ENCODE assay signal across 8 cellular contexts in the genomic region with DNA sequence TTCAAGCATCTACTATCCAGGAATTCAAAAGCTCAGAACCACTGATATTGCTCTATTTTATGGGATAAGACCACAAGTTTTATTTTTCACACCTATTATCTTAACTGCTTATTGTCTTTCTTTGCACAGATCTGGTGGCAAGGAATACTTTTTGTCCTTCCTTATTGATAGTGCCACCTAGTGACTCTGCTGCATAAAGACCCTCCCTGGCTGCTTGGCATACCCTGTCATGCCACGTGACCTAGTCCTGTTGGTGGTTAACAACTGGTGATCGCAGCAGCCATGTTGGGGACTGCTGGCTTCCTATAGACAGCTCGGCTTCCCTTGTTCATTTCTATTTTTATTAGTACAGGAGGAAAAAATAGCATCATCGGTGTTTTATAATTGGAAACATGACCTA.
DNase-seq lines count a peak whose midpoint lies in the region; ATAC-seq and TF ChIP-seq lines count a peak whose summit lies in the region.

No MANE protein-coding gene starts in this region.

- H3K27me3 ChIP-seq in Karpas-422 (ENCODE audit: low read length) (no peaks in the 10 kb centered on the region), liver (ENCODE audit: control insufficient read depth in 4 of 4, insufficient read depth in 4 of 4, low read length in 3 of 4) (no peaks in the 10 kb centered on the region), esophagus muscularis mucosa (no peaks in the 10 kb centered on the region)

- WGBS in liver = 54% methylated on average over 4 of the region's 4 CpGs
- 53% methylated on average over 4 of the region's 4 CpGs for WGBS in esophagus muscularis mucosa

- no peaks in the 10 kb centered on the region for H3K79me2 ChIP-seq in Karpas-422 (ENCODE audit: low read length)

- H3K4me1 ChIP-seq in Karpas-422 (ENCODE audit: low read length) = no peaks in the 10 kb centered on the region
- no peaks in the 10 kb centered on the region for H3K4me1 ChIP-seq in liver (ENCODE audit: control insufficient read depth in 4 of 4, insufficient read depth in 4 of 4, low read length in 3 of 4)
- peaks cover 0 to 10% (median 3%) of the 10 kb centered on the region in 4 donors for H3K4me1 ChIP-seq in esophagus muscularis mucosa

- H3K9me3 ChIP-seq in Karpas-422 (ENCODE audit: low read length) (no peaks in the 10 kb centered on the region), SK-N-MC (ENCODE audit: low read depth, low read length) (no peaks in the 10 kb centered on the region), liver (ENCODE audit: control insufficient read depth in 4 of 4, low read length in 3 of 4) (no peaks in the 10 kb centered on the region), esophagus muscularis mucosa (no peaks in the 10 kb centered on the region)

- TF ChIP-seq EP300 in esophagus muscularis mucosa (IDR thresholded peaks at IDR 0.05) = no peak

- H3K4me3 ChIP-seq in Karpas-422 (ENCODE audit: low read length) = no peak overlapping the region
- no peak overlapping the region for H3K4me3 ChIP-seq in SK-N-MC
- H3K4me3 ChIP-seq in liver (ENCODE audit: low read depth in 1 of 3, low read length in 3 of 3) = no peak overlapping the region
- no peak overlapping the region for H3K4me3 ChIP-seq in esophagus muscularis mucosa

- no peak for ATAC-seq in GM18907 (IDR thresholded peaks at IDR 0.05; ENCODE audit: unreplicated experiment)

- no peak overlapping the region for H3K27ac ChIP-seq in Karpas-422 (ENCODE audit: low read length)
- H3K27ac ChIP-seq in SK-N-MC = no peak overlapping the region
- no peak overlapping the region for H3K27ac ChIP-seq in liver (ENCODE audit: low read depth in 1 of 2, low read length in 2 of 2)
- no peak overlapping the region for H3K27ac ChIP-seq in esophagus muscularis mucosa (replicated peaks in 1 of 4)

- TF ChIP-seq POLR2A in esophagus muscularis mucosa (IDR thresholded peaks at IDR 0.05; ENCODE audit: low read depth) = no peak

- peak; percentile 29 to 48 for TF ChIP-seq RAD21 in liver (IDR thresholded peaks at IDR 0.05)

- DNase-seq in GDM1 (lab: John Stamatoyannopoulos, UW) (peak; percentile 64), Karpas-422 (peak; percentile 76), SK-N-MC (ENCODE audit: low read depth, low spot score) (peak; percentile 12), OCI-M2 (lab: John Stamatoyannopoulos, UW; ENCODE audit: unreplicated experiment) (no peak), NCI-H774 (lab: John Stamatoyannopoulos, UW) (no peak), esophagus muscularis mucosa (ENCODE audit: extremely low spot score) (no peak)

- H3K36me3 ChIP-seq in Karpas-422 (ENCODE audit: insufficient read depth, low read length) = no peaks in the 10 kb centered on the region
- no peaks in the 10 kb centered on the region for H3K36me3 ChIP-seq in SK-N-MC (ENCODE audit: insufficient read depth, low read length)
- no peaks in the 10 kb centered on the region for H3K36me3 ChIP-seq in liver (ENCODE audit: control insufficient read depth in 4 of 4, insufficient read depth in 3 of 4, low read depth in 1 of 4, low read length in 3 of 4)
- H3K36me3 ChIP-seq in esophagus muscularis mucosa = no peaks in the 10 kb centered on the region

- TF ChIP-seq CTCF in liver (IDR thresholded peaks at IDR 0.05; ENCODE audit: low read depth, low read length, missing input control) (no peak), esophagus muscularis mucosa (IDR thresholded peaks at IDR 0.05) (peak in 1 of 3 experiments; percentile 23)

- intact Hi-C loops in esophagus muscularis mucosa (cut with DNase I) = no loop called here

- H3K4me2 ChIP-seq in Karpas-422 (ENCODE audit: low read depth, low read length, poor library complexity, severe bottlenecking) = no peak overlapping the region

- H4K20me1 ChIP-seq in Karpas-422 (ENCODE audit: insufficient read depth, low read depth, low read length) = no peaks in the 10 kb centered on the region

- no peak overlapping the region for H2AFZ ChIP-seq in Karpas-422 (ENCODE audit: low read length)

- H3K9ac ChIP-seq in Karpas-422 (ENCODE audit: low read length) (no peak overlapping the region), SK-N-MC (ENCODE audit: insufficient read length) (no peak overlapping the region), liver (ENCODE audit: low read depth in 1 of 2, low read length in 2 of 2) (no peak overlapping the region)

- H3K9me2 ChIP-seq in Karpas-422 (replicated peaks; ENCODE audit: insufficient read depth, low read length) = no peaks in the 10 kb centered on the region

TF ChIP-seq in liver, 16 proteins besides CTCF, POLR2A, EP300 and RAD21:
- no peak for TF ChIP-seq HNF4A (conservative IDR thresholded peaks at IDR 0.05)
- no peak for TF ChIP-seq HNF4G (IDR thresholded peaks at IDR 0.05)
- no peak for TF ChIP-seq JUND (IDR thresholded peaks at IDR 0.05)
- TF ChIP-seq RXRA (IDR thresholded peaks at IDR 0.05) = no peak
- TF ChIP-seq, protein P1, sequence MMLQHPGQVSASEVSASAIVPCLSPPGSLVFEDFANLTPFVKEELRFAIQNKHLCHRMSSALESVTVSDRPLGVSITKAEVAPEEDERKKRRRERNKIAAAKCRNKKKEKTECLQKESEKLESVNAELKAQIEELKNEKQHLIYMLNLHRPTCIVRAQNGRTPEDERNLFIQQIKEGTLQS (IDR thresholded peaks at IDR 0.05) = no peak
- no peak for TF ChIP-seq TAF1 (conservative IDR thresholded peaks at IDR 0.05)
- TF ChIP-seq, protein P2, sequence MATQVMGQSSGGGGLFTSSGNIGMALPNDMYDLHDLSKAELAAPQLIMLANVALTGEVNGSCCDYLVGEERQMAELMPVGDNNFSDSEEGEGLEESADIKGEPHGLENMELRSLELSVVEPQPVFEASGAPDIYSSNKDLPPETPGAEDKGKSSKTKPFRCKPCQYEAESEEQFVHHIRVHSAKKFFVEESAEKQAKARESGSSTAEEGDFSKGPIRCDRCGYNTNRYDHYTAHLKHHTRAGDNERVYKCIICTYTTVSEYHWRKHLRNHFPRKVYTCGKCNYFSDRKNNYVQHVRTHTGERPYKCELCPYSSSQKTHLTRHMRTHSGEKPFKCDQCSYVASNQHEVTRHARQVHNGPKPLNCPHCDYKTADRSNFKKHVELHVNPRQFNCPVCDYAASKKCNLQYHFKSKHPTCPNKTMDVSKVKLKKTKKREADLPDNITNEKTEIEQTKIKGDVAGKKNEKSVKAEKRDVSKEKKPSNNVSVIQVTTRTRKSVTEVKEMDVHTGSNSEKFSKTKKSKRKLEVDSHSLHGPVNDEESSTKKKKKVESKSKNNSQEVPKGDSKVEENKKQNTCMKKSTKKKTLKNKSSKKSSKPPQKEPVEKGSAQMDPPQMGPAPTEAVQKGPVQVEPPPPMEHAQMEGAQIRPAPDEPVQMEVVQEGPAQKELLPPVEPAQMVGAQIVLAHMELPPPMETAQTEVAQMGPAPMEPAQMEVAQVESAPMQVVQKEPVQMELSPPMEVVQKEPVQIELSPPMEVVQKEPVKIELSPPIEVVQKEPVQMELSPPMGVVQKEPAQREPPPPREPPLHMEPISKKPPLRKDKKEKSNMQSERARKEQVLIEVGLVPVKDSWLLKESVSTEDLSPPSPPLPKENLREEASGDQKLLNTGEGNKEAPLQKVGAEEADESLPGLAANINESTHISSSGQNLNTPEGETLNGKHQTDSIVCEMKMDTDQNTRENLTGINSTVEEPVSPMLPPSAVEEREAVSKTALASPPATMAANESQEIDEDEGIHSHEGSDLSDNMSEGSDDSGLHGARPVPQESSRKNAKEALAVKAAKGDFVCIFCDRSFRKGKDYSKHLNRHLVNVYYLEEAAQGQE (IDR thresholded peaks at IDR 0.05) = no peak
- TF ChIP-seq FOXA1 (IDR thresholded peaks at IDR 0.05) = no peak
- TF ChIP-seq, protein P3, sequence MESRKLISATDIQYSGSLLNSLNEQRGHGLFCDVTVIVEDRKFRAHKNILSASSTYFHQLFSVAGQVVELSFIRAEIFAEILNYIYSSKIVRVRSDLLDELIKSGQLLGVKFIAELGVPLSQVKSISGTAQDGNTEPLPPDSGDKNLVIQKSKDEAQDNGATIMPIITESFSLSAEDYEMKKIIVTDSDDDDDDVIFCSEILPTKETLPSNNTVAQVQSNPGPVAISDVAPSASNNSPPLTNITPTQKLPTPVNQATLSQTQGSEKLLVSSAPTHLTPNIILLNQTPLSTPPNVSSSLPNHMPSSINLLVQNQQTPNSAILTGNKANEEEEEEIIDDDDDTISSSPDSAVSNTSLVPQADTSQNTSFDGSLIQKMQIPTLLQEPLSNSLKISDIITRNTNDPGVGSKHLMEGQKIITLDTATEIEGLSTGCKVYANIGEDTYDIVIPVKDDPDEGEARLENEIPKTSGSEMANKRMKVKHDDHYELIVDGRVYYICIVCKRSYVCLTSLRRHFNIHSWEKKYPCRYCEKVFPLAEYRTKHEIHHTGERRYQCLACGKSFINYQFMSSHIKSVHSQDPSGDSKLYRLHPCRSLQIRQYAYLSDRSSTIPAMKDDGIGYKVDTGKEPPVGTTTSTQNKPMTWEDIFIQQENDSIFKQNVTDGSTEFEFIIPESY (IDR thresholded peaks at IDR 0.05) = no peak
- no peak for TF ChIP-seq GABPA (IDR thresholded peaks at IDR 0.05 in 1 of 2, conservative IDR thresholded peaks at IDR 0.05 in 1 of 2)
- TF ChIP-seq YY1 (IDR thresholded peaks at IDR 0.05) = no peak
- no peak for TF ChIP-seq FOXA2 (IDR thresholded peaks at IDR 0.05)
- no peak for TF ChIP-seq SP1 (IDR thresholded peaks at IDR 0.05)
- no peak for TF ChIP-seq NR2F2 (IDR thresholded peaks at IDR 0.05)
- TF ChIP-seq EGR1 (IDR thresholded peaks at IDR 0.05; ENCODE audit: low read depth in 2 of 2) = no peak
- TF ChIP-seq, protein P4, sequence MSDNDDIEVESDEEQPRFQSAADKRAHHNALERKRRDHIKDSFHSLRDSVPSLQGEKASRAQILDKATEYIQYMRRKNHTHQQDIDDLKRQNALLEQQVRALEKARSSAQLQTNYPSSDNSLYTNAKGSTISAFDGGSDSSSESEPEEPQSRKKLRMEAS (IDR thresholded peaks at IDR 0.05) = no peak

Comparison
In these comparisons a context has a peak if more than half of its experiments do, and no peak if none do; other contexts are left out.
1. DNase-seq: peak in GDM1 (single experiment), Karpas-422 (single experiment) and SK-N-MC (single experiment); none in OCI-M2 (single experiment), NCI-H774 (single experiment) and esophagus muscularis mucosa (single experiment).